8 cellular contexts compared by ENCODE assay signal in the genomic region with DNA sequence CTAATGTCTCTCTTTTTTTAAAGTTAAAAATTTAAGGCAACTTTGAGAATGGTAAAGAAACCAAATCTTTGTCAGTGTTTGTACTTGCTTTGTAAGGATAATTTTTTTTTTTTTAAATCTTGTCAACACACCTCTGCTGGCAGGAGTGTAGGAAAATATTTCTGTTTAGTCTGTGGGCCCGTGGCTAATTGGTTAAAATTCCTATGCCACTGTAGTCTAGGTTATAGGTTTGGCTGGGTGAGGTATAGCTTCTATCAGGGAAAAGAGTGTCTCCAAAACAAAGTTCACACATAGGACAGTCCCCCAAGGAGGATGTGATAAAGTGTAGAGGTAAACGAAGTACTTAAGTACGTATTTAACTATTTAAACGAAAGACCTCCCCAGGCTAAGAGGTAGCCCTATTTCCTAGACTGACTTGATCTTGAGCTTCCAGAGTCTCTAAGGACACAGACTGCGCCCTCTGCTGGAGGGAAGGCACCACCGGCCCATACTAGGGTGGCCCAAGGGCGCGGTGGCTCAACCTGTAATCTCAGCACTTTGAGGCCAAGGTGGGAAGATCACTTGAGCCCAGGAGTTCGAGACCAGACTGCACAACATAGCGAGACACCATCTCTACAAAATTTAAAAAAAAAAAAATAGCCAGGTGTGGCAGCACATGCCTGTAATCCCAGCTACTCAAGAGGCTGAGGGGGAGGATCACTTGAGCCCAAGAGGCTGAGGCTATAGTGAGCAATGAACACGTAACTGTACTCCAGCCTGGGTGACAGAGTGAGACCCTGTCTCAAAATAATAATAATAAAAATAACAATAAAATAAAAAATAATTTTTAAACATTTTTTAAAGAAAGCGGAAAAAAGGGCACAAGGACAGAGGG. TPM values are rescaled to one million over a fixed set of nuclear protein-coding genes. Genes with fewer than 3 reads are reported as not detected.
DNase-seq lines count a peak whose midpoint lies in the region; ATAC-seq and TF ChIP-seq lines count a peak whose summit lies in the region.

No MANE protein-coding gene starts in this region.

- DNase-seq in CD4-positive, alpha-beta T cell: peak; percentile 63 to 77 (median 69)
- DNase-seq in HAP-1 (ENCODE audit: low spot score in 2 of 2) (peak; percentile 65 to 95), NCI-H446 (lab: John Stamatoyannopoulos, UW) (peak; percentile 42 to 79), left colon (peak; percentile 84 to 94)
- DNase-seq in activated CD4-positive, CD25-positive, alpha-beta regulatory T cell treated with anti-CD3 and anti-CD28 coated beads, Interleukin-2, amount 50 U/mL, for 72 hours: peak; percentile 79
- DNase-seq in central memory CD4-positive, alpha-beta T cell: peak; percentile 59
- peak; percentile 83 to 89 for DNase-seq in stimulated activated CD4-positive, alpha-beta T cell treated with anti-CD3 and anti-CD28 coated beads, Interleukin-2, amount 100 ng/mL, for 48 hours

- peak; percentile 55 for ATAC-seq in CD4-positive, alpha-beta T cell (ENCODE audit: poor library complexity)
- ATAC-seq in left colon (peak; percentile 36), HG03442 (IDR thresholded peaks at IDR 0.05; ENCODE audit: unreplicated experiment) (no peak)

- no peak overlapping the region for H3K4me3 ChIP-seq in HAP-1

- peak overlapping the region; percentile 72 for H3K27ac Mint-ChIP-seq in CD4-positive, alpha-beta T cell

- no peaks in the 10 kb centered on the region for H3K9me3 ChIP-seq in CD4-positive, alpha-beta T cell (ENCODE audit: control insufficient read depth, low read length)
- H3K9me3 ChIP-seq in HAP-1: no peaks in the 10 kb centered on the region

- TF ChIP-seq CTCF in CD4-positive, alpha-beta T cell (IDR thresholded peaks at IDR 0.05): peak; percentile 81

- no peaks in the 10 kb centered on the region for H3K36me3 Mint-ChIP-seq in CD4-positive, alpha-beta T cell (ENCODE audit: low read depth)

- H3K27ac ChIP-seq in CD4-positive, alpha-beta T cell (ENCODE audit: low read depth, low read length): no peak overlapping the region

- no peaks in the 10 kb centered on the region for H3K36me3 ChIP-seq in HAP-1 (replicated peaks)

- POLR2A ChIA-PET in CD4-positive, alpha-beta T cell (lab: Charles Lee): interaction anchor here (1.0 to 1.8 kb wide), 4 partner anchors 70 to 137 kb away, joined by 3 to 6 read pairs (median 4); partner anchors contain the start of gene NCL

- H3K4me1 Mint-ChIP-seq in CD4-positive, alpha-beta T cell (ENCODE audit: low read depth): peaks cover 12% of the 10 kb centered on the region

- peaks cover 31% of the 10 kb centered on the region for H3K4me1 ChIP-seq in HAP-1

- H3K27me3 ChIP-seq in CD4-positive, alpha-beta T cell (ENCODE audit: control insufficient read depth, insufficient read depth, low read length): no peaks in the 10 kb centered on the region
- no peaks in the 10 kb centered on the region for H3K27me3 ChIP-seq in HAP-1 (ENCODE audit: low read depth)

- no peaks in the 10 kb centered on the region for H3K9me3 Mint-ChIP-seq in CD4-positive, alpha-beta T cell

- H3K4me3 Mint-ChIP-seq in CD4-positive, alpha-beta T cell: peak overlapping the region; percentile 81

- no peaks in the 10 kb centered on the region for H3K27me3 Mint-ChIP-seq in CD4-positive, alpha-beta T cell

- intact Hi-C loops in CD4-positive, alpha-beta T cell (cut with DNase I, micrococcal nuclease): loop anchor here (1.0 to 5.0 kb wide), 4 partner anchors 81 to 134 kb away; no protein-coding TSS in a partner anchor
- intact Hi-C loops in left colon (cut with DNase I, micrococcal nuclease): loop anchor here in 1 of 2 donors (10.0 kb wide), 1 partner anchor 113 kb away; no protein-coding TSS in a partner anchor

- CTCF ChIA-PET in CD4-positive, alpha-beta T cell (lab: Charles Lee): interaction anchor here (0.5 to 3.3 kb wide), 26 partner anchors 9 to 700 kb away, joined by 3 to 21 read pairs (median 4); partner anchors contain the start of gene NCL

- in situ Hi-C loops in HAP-1 (cut with MboI; ENCODE audit: low sequenced_read_pairs): loop anchor here (5.0 kb wide), 1 partner anchor 34 kb away; no protein-coding TSS in a partner anchor

RNA-seq across cellular contexts. Expression of gene TEX44, which starts 8.9 kb away (rescaled TPM):
- total RNA-seq in CD4-positive, alpha-beta T cell: not detected
- not detected for total RNA-seq in left colon
